17 cellular contexts compared by ENCODE assay signal in genomic region chr10:20202337-20202736, GRCh38.
"Had no signal": no experiment of that assay in that cellular context is flagged by ENCODE, and none has a peak within 500 bp of the region (broad histone marks: within the 10 kb centered on the region; RNA-seq: fewer than 3 reads in every experiment).

No MANE protein-coding gene starts in this region.

- H3K27me3 Mint-ChIP-seq: activated T-helper 17 cell treated with anti-CD3 and anti-CD28 coated beads, Interleukin-2, amount 50 U/mL, for 72 hours had no signal

- DNase-seq: activated CD4-positive, alpha-beta T cell treated with anti-CD3 and anti-CD28 coated beads, Interleukin-2, amount 50 U/mL, for 48 hours; activated naive CD4-positive, alpha-beta T cell treated with Interleukin-2 at 50 U/mL for 16 hours; dorsolateral prefrontal cortex; endodermal cell; erythroblast; left colon; retina; stimulated activated CD4-positive, alpha-beta T cell treated with anti-CD3 and anti-CD28 coated beads, Interleukin-4, amount 100 ng/mL, for 1 hour; stimulated activated naive CD4-positive, alpha-beta T cell; T1000; tibial artery had no signal

- H3K36me3 ChIP-seq: cardiac muscle cell, tibial artery, vagina had no signal

- H3K27me3 ChIP-seq: cardiac muscle cell, dorsolateral prefrontal cortex, tibial artery, vagina had no signal

- ATAC-seq: activated T-helper 17 cell treated with anti-CD3 and anti-CD28 coated beads, Interleukin-2, amount 50 U/mL, for 72 hours; left colon had no signal

- H3K9me3 Mint-ChIP-seq: activated T-helper 17 cell treated with anti-CD3 and anti-CD28 coated beads, Interleukin-2, amount 50 U/mL, for 72 hours; endodermal cell had no signal

- H3K9me3 ChIP-seq: tibial artery, vagina had no signal

- H3K4me3 Mint-ChIP-seq: activated T-helper 17 cell treated with anti-CD3 and anti-CD28 coated beads, Interleukin-2, amount 50 U/mL, for 72 hours; endodermal cell had no signal

- H3K4me1 ChIP-seq: parathyroid adenoma, tibial artery, vagina had no signal

- H3K27ac Mint-ChIP-seq: activated T-helper 17 cell treated with anti-CD3 and anti-CD28 coated beads, Interleukin-2, amount 50 U/mL, for 72 hours; endodermal cell had no signal

- H3K27ac ChIP-seq: cardiac muscle cell, dorsolateral prefrontal cortex, parathyroid adenoma, tibial artery, vagina, VCaP had no signal

- H3K4me1 Mint-ChIP-seq: activated T-helper 17 cell treated with anti-CD3 and anti-CD28 coated beads, Interleukin-2, amount 50 U/mL, for 72 hours had no signal

- H3K4me3 ChIP-seq: cardiac muscle cell, dorsolateral prefrontal cortex, lung, tibial artery, vagina had no signal
